ENCODE assay signal across 10 cellular contexts in the genomic region with DNA sequence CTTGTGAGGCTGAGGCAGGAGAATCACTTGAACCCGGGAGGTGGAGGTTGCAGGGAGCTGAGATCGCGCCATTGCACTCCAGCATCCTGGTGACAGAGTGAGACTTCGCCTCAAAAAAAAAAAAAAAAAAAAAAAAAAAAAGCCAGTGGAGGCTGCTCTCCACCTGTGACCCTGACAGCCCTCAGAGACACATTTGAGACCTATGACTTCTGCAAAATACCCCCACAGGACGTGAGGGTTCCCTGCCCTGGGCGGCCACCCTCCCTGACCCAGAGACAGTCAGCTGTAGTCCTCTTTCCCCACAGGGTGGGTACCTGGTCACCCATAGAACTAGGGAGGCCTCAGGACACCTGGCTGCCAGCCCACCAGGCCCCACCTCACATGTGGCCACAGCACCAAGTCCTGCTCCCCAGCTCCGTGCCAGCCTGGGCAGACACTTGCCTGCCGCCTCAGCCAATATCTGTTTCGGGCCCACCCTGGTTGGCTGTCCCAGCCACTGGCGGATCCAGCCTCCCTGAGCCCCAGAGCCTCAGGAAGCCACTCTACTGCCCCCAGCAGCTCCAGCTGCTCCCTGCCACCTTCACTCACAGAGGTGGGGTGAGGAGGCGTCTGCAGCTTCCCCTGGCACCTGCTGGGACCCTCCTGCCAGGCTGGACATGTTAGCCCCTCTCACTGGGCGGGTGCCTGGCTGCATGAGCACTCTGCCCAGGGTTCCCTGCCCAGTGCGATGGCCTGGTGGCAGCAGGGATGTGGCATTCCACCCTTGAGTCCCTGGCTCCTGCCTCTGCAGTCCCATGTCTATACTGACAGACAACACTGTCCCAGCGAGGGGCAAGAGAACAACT. TPM values are rescaled to one million over a fixed set of nuclear protein-coding genes. Genes with fewer than 3 reads are reported as not detected.
DNase-seq lines count a peak whose midpoint lies in the region; ATAC-seq and TF ChIP-seq lines count a peak whose summit lies in the region.
"Had no signal": no experiment of that assay in that cellular context is flagged by ENCODE, and none has a peak within 500 bp of the region (broad histone marks: within the 10 kb centered on the region; RNA-seq: fewer than 3 reads in every experiment).

No MANE protein-coding gene starts in this region.

- H3K9me3 ChIP-seq in WERI-Rb-1 (ENCODE audit: severe bottlenecking) = no peaks in the 10 kb centered on the region
- H3K9me3 ChIP-seq in left ventricle myocardium inferior (replicated peaks) = no peaks in the 10 kb centered on the region
- H3K9me3 ChIP-seq: A549 had no signal

- H3K36me3 Mint-ChIP-seq in stimulated activated effector memory CD8-positive, alpha-beta T cell treated with anti-CD3 and anti-CD28 coated beads, Interleukin-12 subunit alpha, Interleukin-12 subunit beta, amount 100 ng/mL, for 72 hours = peaks cover 100% of the 10 kb centered on the region
- H3K36me3 Mint-ChIP-seq in Calu3 (ENCODE audit: insufficient read depth, unreplicated experiment) = peaks cover 52% of the 10 kb centered on the region

- intact Hi-C loops in left ventricle myocardium inferior (cut with micrococcal nuclease) = no loop called here
- intact Hi-C loops in Calu3 (cut with micrococcal nuclease; ENCODE audit: unreplicated experiment) = no loop called here

- H3K27ac Mint-ChIP-seq in stimulated activated effector memory CD8-positive, alpha-beta T cell treated with anti-CD3 and anti-CD28 coated beads, Interleukin-12 subunit alpha, Interleukin-12 subunit beta, amount 100 ng/mL, for 72 hours = peak overlapping the region; percentile 91
- no peak overlapping the region for H3K27ac Mint-ChIP-seq in Calu3 (ENCODE audit: unreplicated experiment)

- no TSS peak for BruUV-seq in Calu3 (replicated peaks; lab: Mats Ljungman, UMichigan)

- peaks cover 100% of the 10 kb centered on the region for H3K4me1 ChIP-seq in left ventricle myocardium inferior

- H3K27me3 Mint-ChIP-seq in Calu3 (ENCODE audit: unreplicated experiment) = no peaks in the 10 kb centered on the region

- peak overlapping the region; percentile 72 for H3K4me3 Mint-ChIP-seq in stimulated activated effector memory CD8-positive, alpha-beta T cell treated with anti-CD3 and anti-CD28 coated beads, Interleukin-12 subunit alpha, Interleukin-12 subunit beta, amount 100 ng/mL, for 72 hours
- no peak overlapping the region for H3K4me3 Mint-ChIP-seq in Calu3 (ENCODE audit: low read depth, unreplicated experiment)

- peak; percentile 32 for DNase-seq in DMS53 (lab: John Stamatoyannopoulos, UW)
- no peak for DNase-seq in DMS53 treated with DMSO at 0.1 percent for 48 hours (lab: John Stamatoyannopoulos, UW; ENCODE audit: unreplicated experiment)
- no peak for DNase-seq in WERI-Rb-1
- DNase-seq in left ventricle myocardium inferior = no peak
- no peak for DNase-seq in stimulated activated effector memory CD8-positive, alpha-beta T cell treated with anti-CD3 and anti-CD28 coated beads, Interleukin-12 subunit alpha, Interleukin-12 subunit beta, amount 100 ng/mL, for 72 hours (ENCODE audit: low spot score in 2 of 2)
- no peak for DNase-seq in SKM-1 (lab: John Stamatoyannopoulos, UW; ENCODE audit: unreplicated experiment)
- DNase-seq in Calu3 = no peak

- H3K4me3 ChIP-seq in WERI-Rb-1 (ENCODE audit: low read depth, low read length) = no peak overlapping the region
- peak overlapping the region; percentile 16 for H3K4me3 ChIP-seq in left ventricle myocardium inferior
- H3K4me3 ChIP-seq: A549 had no signal

- peaks cover 64% of the 10 kb centered on the region for H3K4me1 Mint-ChIP-seq in stimulated activated effector memory CD8-positive, alpha-beta T cell treated with anti-CD3 and anti-CD28 coated beads, Interleukin-12 subunit alpha, Interleukin-12 subunit beta, amount 100 ng/mL, for 72 hours
- H3K4me1 Mint-ChIP-seq in Calu3 (ENCODE audit: low read depth, unreplicated experiment) = no peaks in the 10 kb centered on the region

- peak; percentile 17; the same call in 1 of the 2 replicates for TF ChIP-seq CTCF in WERI-Rb-1 (IDR thresholded peaks at IDR 0.05; ENCODE audit: low read depth, low read length)
- peak; percentile 11 for TF ChIP-seq CTCF in left ventricle myocardium inferior (IDR thresholded peaks at IDR 0.05; ENCODE audit: borderline replicate concordance)
- TF ChIP-seq CTCF in Calu3 (IDR thresholded peaks at IDR 0.05; ENCODE audit: unreplicated experiment) = no peak

- no peak overlapping the region for H3K27ac ChIP-seq in WERI-Rb-1
- peak overlapping the region; percentile 100 for H3K27ac ChIP-seq in left ventricle myocardium inferior (replicated peaks)

- H3K36me3 ChIP-seq in WERI-Rb-1 = peaks cover 42% of the 10 kb centered on the region
- H3K36me3 ChIP-seq in left ventricle myocardium inferior = peaks cover 85% of the 10 kb centered on the region

- no peak for ATAC-seq in stimulated activated effector memory CD8-positive, alpha-beta T cell treated with anti-CD3 and anti-CD28 coated beads, Interleukin-12 subunit alpha, Interleukin-12 subunit beta, amount 100 ng/mL, for 72 hours
- ATAC-seq in GM18861 (IDR thresholded peaks at IDR 0.05; ENCODE audit: unreplicated experiment) = no peak
- ATAC-seq: A549, esophagus mucosa had no signal

- CTCF ChIA-PET in Calu3 (lab: Charles Lee) = no interaction called here

- no peaks in the 10 kb centered on the region for H3K9me3 Mint-ChIP-seq in stimulated activated effector memory CD8-positive, alpha-beta T cell treated with anti-CD3 and anti-CD28 coated beads, Interleukin-12 subunit alpha, Interleukin-12 subunit beta, amount 100 ng/mL, for 72 hours
- H3K9me3 Mint-ChIP-seq in Calu3 (ENCODE audit: low read depth, unreplicated experiment) = no peaks in the 10 kb centered on the region

- H3K27me3 ChIP-seq in WERI-Rb-1 (ENCODE audit: insufficient read depth, low read depth, severe bottlenecking) = no peaks in the 10 kb centered on the region
- H3K27me3 ChIP-seq in left ventricle myocardium inferior (ENCODE audit: low read depth) = no peaks in the 10 kb centered on the region

RNA-seq across cellular contexts. Expression of a gene that starts 7.0 kb away (rescaled TPM):
- total RNA-seq in left ventricle myocardium inferior (200 TPM), Calu3 (2022) (96.0 and 99.7 TPM in 2 replicates)

RNA-seq across cellular contexts. Expression of a gene that starts 28.6 kb away (rescaled TPM):
- total RNA-seq in left ventricle myocardium inferior = 53.4 TPM
- total RNA-seq in Calu3 (2022) = 65.3 and 72.3 TPM in 2 replicates

RNA-seq across cellular contexts. Expression of a gene that starts 52.0 kb away (rescaled TPM):
- total RNA-seq in left ventricle myocardium inferior (16.1 TPM), Calu3 (2022) (13.7 and 15.8 TPM in 2 replicates)

RNA-seq across cellular contexts. Expression of a gene that starts 52.6 kb away (rescaled TPM):
- total RNA-seq in left ventricle myocardium inferior (2.8 TPM), Calu3 (2022) (2.7 and 2.8 TPM in 2 replicates)
